In genomic region chr20:39021748-39022147, GRCh38 we compare ENCODE assay signal across 24 cellular contexts. TPM values are rescaled to one million over a fixed set of nuclear protein-coding genes. Genes with fewer than 3 reads are reported as not detected.
DNase-seq lines count a peak whose midpoint lies in the region; ATAC-seq, FAIRE-seq and TF ChIP-seq lines count a peak whose summit lies in the region.
"Had no signal": no experiment of that assay in that cellular context is flagged by ENCODE, and none has a peak within 500 bp of the region (broad histone marks: within the 10 kb centered on the region; RNA-seq: fewer than 3 reads in every experiment).

No MANE protein-coding gene starts in this region.

- CTCF ChIA-PET in activated CD8-positive, alpha-beta memory T cell treated with anti-CD3 and anti-CD28 coated beads, Interleukin-2, amount 10 ng/mL, durations not matched to agents 7 days and 5 days (lab: Charles Lee) = interaction anchor here (0.6 to 2.4 kb wide), 8 partner anchors 9 to 231 kb away, joined by 3 to 26 read pairs (median 4); no protein-coding TSS in a partner anchor

- no peaks in the 10 kb centered on the region for H3K9me3 Mint-ChIP-seq in activated CD8-positive, alpha-beta memory T cell treated with anti-CD3 and anti-CD28 coated beads, Interleukin-2, amount 10 ng/mL, durations not matched to agents 7 days and 5 days (ENCODE audit: low read depth)
- no peaks in the 10 kb centered on the region for H3K9me3 Mint-ChIP-seq in T-helper 2 cell treated with Interferon-gamma antibody and Interleukin-4, amounts not matched to agents 5 μg/mL and 100 μg/mL, for 36 hours
- no peaks in the 10 kb centered on the region for H3K9me3 Mint-ChIP-seq in stimulated activated effector memory CD8-positive, alpha-beta T cell treated with anti-CD3 and anti-CD28 coated beads, Interleukin-12 subunit alpha, Interleukin-12 subunit beta, amount 100 ng/mL, for 72 hours
- H3K9me3 Mint-ChIP-seq: GM23338, naive B cell had no signal

- H3K27me3 Mint-ChIP-seq in activated CD8-positive, alpha-beta memory T cell treated with anti-CD3 and anti-CD28 coated beads, Interleukin-2, amount 10 ng/mL, durations not matched to agents 7 days and 5 days = no peaks in the 10 kb centered on the region
- H3K27me3 Mint-ChIP-seq in T-helper 2 cell treated with Interferon-gamma antibody and Interleukin-4, amounts not matched to agents 5 μg/mL and 100 μg/mL, for 36 hours (ENCODE audit: low read depth) = no peaks in the 10 kb centered on the region
- H3K27me3 Mint-ChIP-seq: activated naive CD8-positive, alpha-beta T cell; naive B cell; T-helper 17 cell had no signal

- TF ChIP-seq POLR2A in GM12891 (IDR thresholded peaks at IDR 0.05; ENCODE audit: low read depth, low read length) = no peak

- peak; percentile 79 for DNase-seq in activated CD8-positive, alpha-beta memory T cell treated with anti-CD3 and anti-CD28 coated beads, Interleukin-2, amount 10 ng/mL, durations not matched to agents 7 days and 5 days
- DNase-seq in activated CD8-positive, alpha-beta memory T cell treated with anti-CD3 and anti-CD28 coated beads, Interleukin-2, amount 50 U/mL, for 48 hours = no peak
- DNase-seq in T-helper 2 cell treated with Interferon-gamma antibody and Interleukin-4, amounts not matched to agents 5 μg/mL and 100 μg/mL, for 36 hours (ENCODE audit: low spot score) = peak; percentile 66
- DNase-seq in stimulated activated effector memory CD8-positive, alpha-beta T cell treated with anti-CD3 and anti-CD28 coated beads, Interleukin-12 subunit alpha, Interleukin-12 subunit beta, amount 100 ng/mL, for 72 hours (ENCODE audit: low spot score in 2 of 2) = peak in 1 of 2 donors; percentile 73
- DNase-seq in GM12891 (ENCODE audit: insufficient read length, low spot score) = no peak
- DNase-seq: AML-193; DMS53; dorsolateral prefrontal cortex; GDM1; heart right ventricle; left colon; mesendoderm; naive B cell; NCI-H1417; NCI-H524 treated with DMSO at 0.1 percent for 48 hours; spleen; stimulated activated CD4-positive, alpha-beta T cell treated with anti-CD3 and anti-CD28 coated beads, Interleukin-4, amount 100 ng/mL, for 24 hours; T-helper 17 cell; upper lobe of left lung had no signal

- H3K27ac Mint-ChIP-seq in activated CD8-positive, alpha-beta memory T cell treated with anti-CD3 and anti-CD28 coated beads, Interleukin-2, amount 10 ng/mL, durations not matched to agents 7 days and 5 days = peak overlapping the region; percentile 84
- H3K27ac Mint-ChIP-seq in T-helper 2 cell treated with Interferon-gamma antibody and Interleukin-4, amounts not matched to agents 5 μg/mL and 100 μg/mL, for 36 hours = peak overlapping the region; percentile 55
- H3K27ac Mint-ChIP-seq in stimulated activated effector memory CD8-positive, alpha-beta T cell treated with anti-CD3 and anti-CD28 coated beads, Interleukin-12 subunit alpha, Interleukin-12 subunit beta, amount 100 ng/mL, for 72 hours = no peak overlapping the region
- H3K27ac Mint-ChIP-seq: activated naive CD8-positive, alpha-beta T cell; GM23338 had no signal

- H3K4me3 Mint-ChIP-seq in activated CD8-positive, alpha-beta memory T cell treated with anti-CD3 and anti-CD28 coated beads, Interleukin-2, amount 10 ng/mL, durations not matched to agents 7 days and 5 days = peak overlapping the region; percentile 9
- H3K4me3 Mint-ChIP-seq in T-helper 2 cell treated with Interferon-gamma antibody and Interleukin-4, amounts not matched to agents 5 μg/mL and 100 μg/mL, for 36 hours = peak overlapping the region; percentile 34
- H3K4me3 Mint-ChIP-seq in stimulated activated effector memory CD8-positive, alpha-beta T cell treated with anti-CD3 and anti-CD28 coated beads, Interleukin-12 subunit alpha, Interleukin-12 subunit beta, amount 100 ng/mL, for 72 hours = peak overlapping the region; percentile 21
- H3K4me3 Mint-ChIP-seq: activated naive CD8-positive, alpha-beta T cell; GM23338; naive B cell; T-helper 17 cell had no signal

- FAIRE-seq in GM12891 (lab: Jason Lieb, UNC) = no peak

- ATAC-seq in activated CD8-positive, alpha-beta memory T cell treated with anti-CD3 and anti-CD28 coated beads, Interleukin-2, amount 10 ng/mL, durations not matched to agents 7 days and 5 days = peak; percentile 74
- peak; percentile 52 for ATAC-seq in GM21515 (IDR thresholded peaks at IDR 0.05; ENCODE audit: unreplicated experiment)
- peak; percentile 90 for ATAC-seq in stimulated activated effector memory CD8-positive, alpha-beta T cell treated with anti-CD3 and anti-CD28 coated beads, Interleukin-12 subunit alpha, Interleukin-12 subunit beta, amount 100 ng/mL, for 72 hours
- no peak for ATAC-seq in GM18870 (IDR thresholded peaks at IDR 0.05; ENCODE audit: unreplicated experiment)
- ATAC-seq in HG03135 (IDR thresholded peaks at IDR 0.05; ENCODE audit: unreplicated experiment) = no peak
- ATAC-seq: GM23338, heart right ventricle, left colon, T-helper 17 cell had no signal

- H3K36me3 Mint-ChIP-seq in activated CD8-positive, alpha-beta memory T cell treated with anti-CD3 and anti-CD28 coated beads, Interleukin-2, amount 10 ng/mL, durations not matched to agents 7 days and 5 days = peaks cover 68% of the 10 kb centered on the region
- peaks cover 64% of the 10 kb centered on the region for H3K36me3 Mint-ChIP-seq in T-helper 2 cell treated with Interferon-gamma antibody and Interleukin-4, amounts not matched to agents 5 μg/mL and 100 μg/mL, for 36 hours (ENCODE audit: low read depth)
- H3K36me3 Mint-ChIP-seq in stimulated activated effector memory CD8-positive, alpha-beta T cell treated with anti-CD3 and anti-CD28 coated beads, Interleukin-12 subunit alpha, Interleukin-12 subunit beta, amount 100 ng/mL, for 72 hours = peaks cover 87% of the 10 kb centered on the region

- peaks cover 81% of the 10 kb centered on the region for H3K4me1 Mint-ChIP-seq in activated CD8-positive, alpha-beta memory T cell treated with anti-CD3 and anti-CD28 coated beads, Interleukin-2, amount 10 ng/mL, durations not matched to agents 7 days and 5 days
- peaks cover 47% of the 10 kb centered on the region for H3K4me1 Mint-ChIP-seq in T-helper 2 cell treated with Interferon-gamma antibody and Interleukin-4, amounts not matched to agents 5 μg/mL and 100 μg/mL, for 36 hours (ENCODE audit: low read depth)
- peaks cover 53% of the 10 kb centered on the region for H3K4me1 Mint-ChIP-seq in stimulated activated effector memory CD8-positive, alpha-beta T cell treated with anti-CD3 and anti-CD28 coated beads, Interleukin-12 subunit alpha, Interleukin-12 subunit beta, amount 100 ng/mL, for 72 hours
- H3K4me1 Mint-ChIP-seq: naive B cell had no signal

TF ChIP-seq in GM12891, 5 proteins besides CTCF, POLR2A, EP300 and RAD21:
- TF ChIP-seq SPI1 (IDR thresholded peaks at IDR 0.05; ENCODE audit: low read depth, low read length) (no peak), POU2F2 (IDR thresholded peaks at IDR 0.05; ENCODE audit: low read depth, low read length) (no peak), POLR2AphosphoS5 (IDR thresholded peaks at IDR 0.05; ENCODE audit: low read depth, low read length) (no peak), TAF1 (IDR thresholded peaks at IDR 0.05; ENCODE audit: low read depth, low read length) (no peak), PAX5 (IDR thresholded peaks at IDR 0.05; ENCODE audit: insufficient read depth, low read length, severe bottlenecking) (no peak)

RNA-seq across cellular contexts. Expression of gene DHX35, which starts 59.6 kb away (rescaled TPM):
- total RNA-seq in activated CD8-positive, alpha-beta memory T cell treated with anti-CD3 and anti-CD28 coated beads, Interleukin-2, amount 10 ng/mL, durations not matched to agents 7 days and 5 days = 10 to 100 TPM; 10.5 to 12.9 TPM
- polyA plus RNA-seq in GM12891 (2012; ENCODE audit: low read depth, missing spikeins) = 9.4 TPM

Comparison
In these comparisons a context has a peak if more than half of its experiments do, and no peak if none do; other contexts are left out.
1. DNase-seq: peak in activated CD8-positive, alpha-beta memory T cell treated with anti-CD3 and anti-CD28 coated beads, Interleukin-2, amount 10 ng/mL, durations not matched to agents 7 days and 5 days (single experiment) and T-helper 2 cell treated with Interferon-gamma antibody and Interleukin-4, amounts not matched to agents 5 μg/mL and 100 μg/mL, for 36 hours (single experiment); none in activated CD8-positive, alpha-beta memory T cell treated with anti-CD3 and anti-CD28 coated beads, Interleukin-2, amount 50 U/mL, for 48 hours (single experiment) and GM12891 (single experiment).
2. ATAC-seq: peak in activated CD8-positive, alpha-beta memory T cell treated with anti-CD3 and anti-CD28 coated beads, Interleukin-2, amount 10 ng/mL, durations not matched to agents 7 days and 5 days (single experiment), GM21515 (single experiment) and stimulated activated effector memory CD8-positive, alpha-beta T cell treated with anti-CD3 and anti-CD28 coated beads, Interleukin-12 subunit alpha, Interleukin-12 subunit beta, amount 100 ng/mL, for 72 hours (single experiment); none in GM18870 (single experiment) and HG03135 (single experiment).
3. Peak in every context shown above with its lines, with median percentiles within 50 percentile points of each other: H3K4me3 Mint-ChIP-seq.